In the genomic region with DNA sequence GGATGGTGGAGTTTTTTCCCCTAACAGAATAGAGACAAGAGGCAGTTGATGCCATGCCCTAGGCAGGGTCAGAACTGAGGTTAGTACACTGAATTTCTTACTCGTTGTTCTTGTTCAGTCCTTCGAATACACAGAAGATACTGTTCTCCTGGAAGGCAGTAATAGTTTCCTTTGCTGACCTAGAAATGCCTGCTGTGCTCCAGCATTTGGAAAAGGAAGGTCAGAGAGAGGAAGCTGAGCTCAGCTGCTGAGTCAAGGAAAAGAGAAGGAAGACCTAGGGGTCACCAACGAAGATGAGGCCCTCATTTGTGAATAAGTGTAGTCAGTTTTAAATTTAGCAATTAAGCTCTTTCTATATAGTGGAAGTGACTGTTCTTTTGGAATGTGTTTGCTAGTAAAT, we compare ENCODE assay signal across 10 cellular contexts.
DNase-seq lines count a peak whose midpoint lies in the region; TF ChIP-seq lines count a peak whose summit lies in the region.
"Had no signal": no experiment of that assay in that cellular context is flagged by ENCODE, and none has a peak within 500 bp of the region (broad histone marks: within the 10 kb centered on the region; RNA-seq: fewer than 3 reads in every experiment).

No MANE protein-coding gene starts in this region.

- H3K4me3 ChIP-seq in breast epithelium (no peak overlapping the region), smooth muscle cell (no peak overlapping the region)

- H3K36me3 Mint-ChIP-seq in HFFc6 (ENCODE audit: low read depth): peaks cover 30% of the 10 kb centered on the region
- peaks cover 13% of the 10 kb centered on the region for H3K36me3 Mint-ChIP-seq in activated CD4-positive, alpha-beta T cell treated with anti-CD3 and anti-CD28 coated beads, Interleukin-2, amount 10 ng/mL, durations not matched to agents 24 days and 14 days (ENCODE audit: low read depth)

- H3K9ac ChIP-seq in smooth muscle cell (ENCODE audit: low read depth): peak overlapping the region; percentile 65

- WGBS in smooth muscle cell (ENCODE audit: low lambda C conversion rate): 58% methylated on average over 3 of the region's 3 CpGs

- peak overlapping the region; percentile 97 for H3K27ac Mint-ChIP-seq in HFFc6
- no peak overlapping the region for H3K27ac Mint-ChIP-seq in activated CD4-positive, alpha-beta T cell treated with anti-CD3 and anti-CD28 coated beads, Interleukin-2, amount 10 ng/mL, durations not matched to agents 24 days and 14 days
- H3K27ac Mint-ChIP-seq: endodermal cell had no signal

- H3K27me3 Mint-ChIP-seq in HFFc6 (ENCODE audit: insufficient read depth): no peaks in the 10 kb centered on the region; the same call in 1 of the 2 replicates
- no peaks in the 10 kb centered on the region for H3K27me3 Mint-ChIP-seq in activated CD4-positive, alpha-beta T cell treated with anti-CD3 and anti-CD28 coated beads, Interleukin-2, amount 10 ng/mL, durations not matched to agents 24 days and 14 days

- H3K4me3 Mint-ChIP-seq in HFFc6: peak overlapping the region; percentile 77
- no peak overlapping the region for H3K4me3 Mint-ChIP-seq in activated CD4-positive, alpha-beta T cell treated with anti-CD3 and anti-CD28 coated beads, Interleukin-2, amount 10 ng/mL, durations not matched to agents 24 days and 14 days
- H3K4me3 Mint-ChIP-seq: endodermal cell had no signal

- no peak for TF ChIP-seq CTCF in HFFc6 (IDR thresholded peaks at IDR 0.05)
- no peak for TF ChIP-seq CTCF in breast epithelium (IDR thresholded peaks at IDR 0.05)
- TF ChIP-seq CTCF in smooth muscle cell (IDR thresholded peaks at IDR 0.05; ENCODE audit: borderline replicate concordance, insufficient read depth, poor library complexity, severe bottlenecking): no peak

- peaks cover 10% of the 10 kb centered on the region for H3F3A ChIP-seq in smooth muscle cell (ENCODE audit: low read depth)

- H3K79me2 ChIP-seq in smooth muscle cell (ENCODE audit: low read depth): no peaks in the 10 kb centered on the region

- H3K9me3 ChIP-seq in breast epithelium: no peaks in the 10 kb centered on the region
- no peaks in the 10 kb centered on the region for H3K9me3 ChIP-seq in smooth muscle cell (replicated peaks; ENCODE audit: low read depth)

- H3K27ac ChIP-seq in breast epithelium (peak overlapping the region; percentile 74 to 86), layer of hippocampus (ENCODE audit: low read depth, low read length) (peak overlapping the region; percentile 64), smooth muscle cell (ENCODE audit: low read depth) (peak overlapping the region; percentile 76)

- H3K4me1 ChIP-seq in breast epithelium (peaks cover 0 to 10% of the 10 kb centered on the region in 2 donors), smooth muscle cell (ENCODE audit: low read depth) (peaks cover 12% of the 10 kb centered on the region)

- H3K4me2 ChIP-seq in smooth muscle cell: peak overlapping the region; percentile 68

- H3K27me3 ChIP-seq in breast epithelium (no peaks in the 10 kb centered on the region), layer of hippocampus (ENCODE audit: control insufficient read depth, insufficient read depth, low read length) (no peaks in the 10 kb centered on the region), smooth muscle cell (ENCODE audit: low read depth) (no peaks in the 10 kb centered on the region)

- H2AFZ ChIP-seq in smooth muscle cell (ENCODE audit: low read depth): no peak overlapping the region

- H3K4me1 Mint-ChIP-seq in HFFc6 (ENCODE audit: low read depth): peaks cover 91% of the 10 kb centered on the region
- peaks cover 34% of the 10 kb centered on the region for H3K4me1 Mint-ChIP-seq in activated CD4-positive, alpha-beta T cell treated with anti-CD3 and anti-CD28 coated beads, Interleukin-2, amount 10 ng/mL, durations not matched to agents 24 days and 14 days

- intact Hi-C loops in breast epithelium (cut with DNase I; ENCODE audit: low total_unique reads): no loop called here
- intact Hi-C loops in activated CD4-positive, alpha-beta T cell treated with anti-CD3 and anti-CD28 coated beads, Interleukin-2, amount 10 ng/mL, durations not matched to agents 24 days and 14 days (cut with micrococcal nuclease): no loop called here

- no peak for TF ChIP-seq POLR2A in breast epithelium (IDR thresholded peaks at IDR 0.05)

- H3K9me3 Mint-ChIP-seq in HFFc6: peaks cover 11% of the 10 kb centered on the region
- H3K9me3 Mint-ChIP-seq in activated CD4-positive, alpha-beta T cell treated with anti-CD3 and anti-CD28 coated beads, Interleukin-2, amount 10 ng/mL, durations not matched to agents 24 days and 14 days: peaks cover 18% of the 10 kb centered on the region
- H3K9me3 Mint-ChIP-seq: endodermal cell had no signal

- DNase-seq in HFFc6 (peak; percentile 80), breast epithelium (ENCODE audit: low spot score in 2 of 2) (peak in 1 of 2 donors; percentile 21), smooth muscle cell (lab: John Stamatoyannopoulos, UW; ENCODE audit: unreplicated experiment) (no peak), DMS 273 (lab: John Stamatoyannopoulos, UW; ENCODE audit: unreplicated experiment) (no peak), NCI-H1105 treated with DMSO at 0.1 percent for 48 hours (lab: John Stamatoyannopoulos, UW) (no peak), DMS79 (lab: John Stamatoyannopoulos, UW) (no peak)
- no peak for DNase-seq in activated CD4-positive, alpha-beta T cell treated with anti-CD3 and anti-CD28 coated beads, Interleukin-2, amount 10 ng/mL, durations not matched to agents 24 days and 14 days
- DNase-seq: endodermal cell, GDM1 had no signal

- H4K20me1 ChIP-seq in smooth muscle cell (ENCODE audit: low read depth): no peaks in the 10 kb centered on the region

- no peaks in the 10 kb centered on the region for H3K36me3 ChIP-seq in breast epithelium
- H3K36me3 ChIP-seq in smooth muscle cell (ENCODE audit: low read depth): no peaks in the 10 kb centered on the region
